Comparison of ENCODE assay signal across 10 cellular contexts in genomic region chr13:29125145-29125933, GRCh38.
A peak's percentile ranks its signal among the peaks of the same experiment; 100 is the strongest.
DNase-seq lines count a peak whose midpoint lies in the region; ATAC-seq and TF ChIP-seq lines count a peak whose summit lies in the region.
"Had no signal": no experiment of that assay in that cellular context is flagged by ENCODE, and none has a peak within 500 bp of the region (broad histone marks: within the 10 kb centered on the region; RNA-seq: fewer than 3 reads in every experiment).

No MANE protein-coding gene starts in this region.

- H3K27me3 ChIP-seq in esophagus muscularis mucosa: no peaks in the 10 kb centered on the region
- H3K27me3 ChIP-seq in left ventricle myocardium inferior (ENCODE audit: low read depth): no peaks in the 10 kb centered on the region
- no peaks in the 10 kb centered on the region for H3K27me3 ChIP-seq in H7 (ENCODE audit: control insufficient read depth, insufficient read depth, low read length)

- no peaks in the 10 kb centered on the region for H3K36me3 ChIP-seq in esophagus muscularis mucosa
- H3K36me3 ChIP-seq in left ventricle myocardium inferior: no peaks in the 10 kb centered on the region
- H3K36me3 ChIP-seq in H7 (replicated peaks; ENCODE audit: control insufficient read depth, insufficient read depth, low read length): no peaks in the 10 kb centered on the region

- H3K9me3 ChIP-seq in esophagus muscularis mucosa: no peaks in the 10 kb centered on the region
- H3K9me3 ChIP-seq in left ventricle myocardium inferior (replicated peaks): no peaks in the 10 kb centered on the region

- H3K4me1 ChIP-seq in esophagus muscularis mucosa: peaks cover 6 to 28% (median 12%) of the 10 kb centered on the region in 4 donors
- peaks cover 8% of the 10 kb centered on the region for H3K4me1 ChIP-seq in left ventricle myocardium inferior

- H3K4me3 ChIP-seq in esophagus muscularis mucosa (peak overlapping the region in 2 of 4 donors; percentile 10 to 11), left ventricle myocardium inferior (no peak overlapping the region), H7 (ENCODE audit: insufficient read depth, low read depth, low read length) (no peak overlapping the region)

- no peaks in the 10 kb centered on the region for H3K36me3 Mint-ChIP-seq in osteocyte (ENCODE audit: unreplicated experiment)

- no peak for TF ChIP-seq CTCF in esophagus muscularis mucosa (IDR thresholded peaks at IDR 0.05)
- no peak for TF ChIP-seq CTCF in left ventricle myocardium inferior (IDR thresholded peaks at IDR 0.05; ENCODE audit: borderline replicate concordance)
- no peak for TF ChIP-seq CTCF in osteocyte (IDR thresholded peaks at IDR 0.05)

- H3K27ac Mint-ChIP-seq in osteocyte (ENCODE audit: unreplicated experiment): no peak overlapping the region
- H3K27ac Mint-ChIP-seq: activated CD8-positive, alpha-beta T cell treated with anti-CD3 and anti-CD28 coated beads for 36 hours had no signal

- H3K27me3 Mint-ChIP-seq in osteocyte (ENCODE audit: unreplicated experiment): no peaks in the 10 kb centered on the region
- H3K27me3 Mint-ChIP-seq: activated CD8-positive, alpha-beta T cell treated with anti-CD3 and anti-CD28 coated beads for 36 hours had no signal

- no peak overlapping the region for H3K4me3 Mint-ChIP-seq in osteocyte (ENCODE audit: unreplicated experiment)
- H3K4me3 Mint-ChIP-seq: activated CD8-positive, alpha-beta T cell treated with anti-CD3 and anti-CD28 coated beads for 36 hours had no signal

- intact Hi-C loops in esophagus muscularis mucosa (cut with DNase I) (no loop called here), left ventricle myocardium inferior (cut with micrococcal nuclease) (no loop called here)

- DNase-seq in esophagus muscularis mucosa (ENCODE audit: extremely low spot score) (no peak), left ventricle myocardium inferior (no peak), osteocyte (ENCODE audit: extremely low spot score, unreplicated experiment) (no peak), NCI-H524 treated with DMSO at 0.1 percent for 48 hours (lab: John Stamatoyannopoulos, UW) (no peak), H7 (no peak)
- DNase-seq: activated CD8-positive, alpha-beta T cell treated with anti-CD3 and anti-CD28 coated beads for 36 hours; NCI-H226 had no signal

- WGBS in esophagus muscularis mucosa: 30% methylated on average over 5 of the region's 5 CpGs

- H3K27ac ChIP-seq in esophagus muscularis mucosa (replicated peaks in 1 of 4) (peak overlapping the region; percentile 16 to 55 (median 30)), left ventricle myocardium inferior (replicated peaks) (no peak overlapping the region)

- no peaks in the 10 kb centered on the region for H3K4me1 Mint-ChIP-seq in osteocyte (ENCODE audit: unreplicated experiment)

- no peak for TF ChIP-seq EP300 in esophagus muscularis mucosa (IDR thresholded peaks at IDR 0.05)

- TF ChIP-seq POLR2A in esophagus muscularis mucosa (IDR thresholded peaks at IDR 0.05; ENCODE audit: low read depth): no peak

- no peaks in the 10 kb centered on the region for H3K9me3 Mint-ChIP-seq in osteocyte (ENCODE audit: unreplicated experiment)
- H3K9me3 Mint-ChIP-seq: activated CD8-positive, alpha-beta T cell treated with anti-CD3 and anti-CD28 coated beads for 36 hours had no signal

- peak; percentile 71 for ATAC-seq in GM18517 (IDR thresholded peaks at IDR 0.05; ENCODE audit: unreplicated experiment)
- peak; percentile 54 for ATAC-seq in GM21367 (IDR thresholded peaks at IDR 0.05; ENCODE audit: unreplicated experiment)
- peak; percentile 67 for ATAC-seq in HG03175 (IDR thresholded peaks at IDR 0.05; ENCODE audit: unreplicated experiment)
